1 cellular context compared by ENCODE assay signal in the genomic region with DNA sequence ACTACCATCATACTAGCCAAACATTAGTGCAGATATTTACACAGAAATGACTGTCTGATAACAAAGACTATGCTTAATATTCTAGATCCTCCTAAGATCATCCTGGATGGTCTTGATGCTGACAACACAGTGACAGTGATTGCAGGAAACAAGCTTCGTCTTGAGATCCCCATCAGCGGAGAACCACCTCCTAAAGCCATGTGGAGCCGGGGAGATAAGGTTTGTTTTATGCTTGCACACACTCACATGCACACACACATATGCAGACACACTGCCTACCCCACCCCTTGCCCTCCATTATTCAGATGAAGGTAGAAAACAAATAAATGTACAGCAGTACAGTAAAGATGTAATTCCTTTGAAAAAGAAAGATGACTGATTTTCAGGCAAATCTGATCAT.
A peak's percentile ranks its signal among the peaks of the same experiment; 100 is the strongest.
TF ChIP-seq lines count a peak whose summit lies in the region.

No MANE protein-coding gene starts in this region.

TF ChIP-seq in HepG2, 621 proteins besides CTCF, POLR2A, EP300 and RAD21:
- 0 out of 2 replicates have a peak, but pooled peaks have one; percentile 7 for TF ChIP-seq ZBTB25 (CRISPR knock-in tag; IDR thresholded peaks at IDR 0.05)
- 0 out of 2 replicates have a peak, but pooled peaks have one; percentile 34 for TF ChIP-seq YEATS4 (CRISPR knock-in tag; IDR thresholded peaks at IDR 0.05; ENCODE audit: borderline replicate concordance)
- no peak for TF ChIP-seq ZNF234 (CRISPR knock-in tag; conservative IDR thresholded peaks at IDR 0.05)
